In the genomic region with DNA sequence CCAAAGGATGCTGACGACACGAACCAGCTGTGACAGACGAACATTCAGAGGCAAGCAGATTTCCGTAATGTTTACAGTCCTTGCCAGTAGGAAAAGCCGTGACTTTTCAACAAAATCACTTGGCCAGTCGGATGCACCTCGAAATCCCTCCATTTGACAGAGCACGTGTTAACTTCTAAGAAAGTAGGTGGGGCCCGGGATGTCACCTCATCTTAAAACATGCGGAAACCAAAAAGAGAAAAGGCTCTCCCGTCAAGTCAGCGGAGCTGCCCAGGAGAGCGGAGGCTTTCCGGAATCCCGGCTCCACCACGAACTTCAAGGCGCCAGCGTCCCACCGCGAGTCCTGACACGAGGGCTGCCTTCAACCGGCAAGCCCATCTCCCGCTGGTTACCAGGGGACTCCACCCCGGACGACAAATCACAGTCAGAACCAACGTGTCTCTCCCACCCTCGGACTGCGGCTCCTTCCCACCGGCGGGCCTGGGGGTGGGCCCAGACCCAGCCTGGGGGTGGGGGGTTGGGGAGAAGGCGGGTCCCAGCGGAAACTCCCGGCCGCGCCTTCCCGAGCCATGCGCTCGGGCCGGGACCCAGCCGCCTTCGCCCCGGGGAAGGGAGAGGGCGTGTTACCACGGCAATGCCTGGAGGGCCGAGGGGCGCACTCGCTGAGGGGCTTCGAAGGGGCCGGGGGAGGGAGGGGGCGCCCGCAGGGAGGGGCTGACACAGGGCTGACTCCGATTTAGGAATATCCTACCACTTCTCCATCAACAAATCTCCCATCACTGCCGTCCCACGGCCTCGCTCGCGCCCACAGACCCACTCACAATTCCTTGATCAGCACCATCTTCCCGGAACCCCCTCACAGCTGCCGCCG, we compare ENCODE assay signal across 8 cellular contexts. TPM values are rescaled to one million over a fixed set of nuclear protein-coding genes. Genes with fewer than 3 reads are reported as not detected.
DNase-seq lines count a peak whose midpoint lies in the region; ATAC-seq and TF ChIP-seq lines count a peak whose summit lies in the region.

No MANE protein-coding gene starts in this region.

- H3K4me1 ChIP-seq in breast epithelium = peaks cover 0 to 10% of the 10 kb centered on the region in 2 donors

- peak; percentile 29 for ATAC-seq in GM19395 (IDR thresholded peaks at IDR 0.05; ENCODE audit: unreplicated experiment)

- H3K9me3 ChIP-seq in WERI-Rb-1 (ENCODE audit: severe bottlenecking) (no peaks in the 10 kb centered on the region), breast epithelium (no peaks in the 10 kb centered on the region)

- H3K4me3 ChIP-seq in AG09309 (ENCODE audit: control insufficient read depth, low read depth, low read length) (peak overlapping the region; percentile 97), WERI-Rb-1 (ENCODE audit: low read depth, low read length) (peak overlapping the region; percentile 68), breast epithelium (peak overlapping the region; percentile 74 to 100 (median 97))
- peak overlapping the region; percentile 82 for H3K4me3 ChIP-seq in Jurkat, Clone E6-1 (ENCODE audit: low read length)

- intact Hi-C loops in breast epithelium (cut with DNase I; ENCODE audit: low total_unique reads) = no loop called here

- H3K36me3 ChIP-seq in WERI-Rb-1 (peaks cover 15% of the 10 kb centered on the region), breast epithelium (no peaks in the 10 kb centered on the region)

- no peak for TF ChIP-seq POLR2A in breast epithelium (IDR thresholded peaks at IDR 0.05)

- no peak for TF ChIP-seq CTCF in AG09309 (IDR thresholded peaks at IDR 0.05; ENCODE audit: control insufficient read depth, insufficient read depth, low read depth, low read length, missing control alignments)
- no peak for TF ChIP-seq CTCF in WERI-Rb-1 (IDR thresholded peaks at IDR 0.05; ENCODE audit: low read depth, low read length)
- TF ChIP-seq CTCF in breast epithelium (IDR thresholded peaks at IDR 0.05) = no peak

- DNase-seq in AG09309 (ENCODE audit: low read depth) (no peak), WERI-Rb-1 (peak; percentile 61), breast epithelium (ENCODE audit: low spot score in 2 of 2) (peak; percentile 40 to 52), islet precursor cell (peak; percentile 86), cortex of kidney (lab: John Stamatoyannopoulos, UW) (no peak)
- peak; percentile 39 for DNase-seq in Jurkat, Clone E6-1 (ENCODE audit: low read depth, low spot score)
- peak; percentile 57 for DNase-seq in stimulated activated CD4-positive, alpha-beta T cell treated with anti-CD3 and anti-CD28 coated beads, Interleukin-12 subunit alpha, Interleukin-12 subunit beta, amount 100 ng/mL, for 4 hours

- H3K27ac ChIP-seq in WERI-Rb-1 (peak overlapping the region; percentile 74), breast epithelium (peak overlapping the region; percentile 92 to 99)

- H3K27me3 ChIP-seq in WERI-Rb-1 (ENCODE audit: insufficient read depth, low read depth, severe bottlenecking) = no peaks in the 10 kb centered on the region
- H3K27me3 ChIP-seq in breast epithelium = no peaks in the 10 kb centered on the region

RNA-seq across cellular contexts. Expression of a gene that starts 0.5 kb away (rescaled TPM):
- 64.7 TPM for polyA plus RNA-seq in Jurkat, Clone E6-1 (2012; ENCODE audit: insufficient read depth, insufficient read length)
- total RNA-seq in breast epithelium = 10 to 100 TPM; 41.1 to 49.2 (median 47.5) TPM

Comparison
In these comparisons a context has a peak if more than half of its experiments do, and no peak if none do; other contexts are left out.
1. DNase-seq: peak in Jurkat, Clone E6-1 (single experiment), WERI-Rb-1 (single experiment), breast epithelium (2 of 2), islet precursor cell (single experiment) and stimulated activated CD4-positive, alpha-beta T cell treated with anti-CD3 and anti-CD28 coated beads, Interleukin-12 subunit alpha, Interleukin-12 subunit beta, amount 100 ng/mL, for 4 hours (single experiment); none in AG09309 (single experiment) and cortex of kidney (single experiment).
2. Peak in every context shown above with its lines, with median percentiles within 50 percentile points of each other: H3K4me3 ChIP-seq.